8 cellular contexts compared by ENCODE assay signal in the genomic region with DNA sequence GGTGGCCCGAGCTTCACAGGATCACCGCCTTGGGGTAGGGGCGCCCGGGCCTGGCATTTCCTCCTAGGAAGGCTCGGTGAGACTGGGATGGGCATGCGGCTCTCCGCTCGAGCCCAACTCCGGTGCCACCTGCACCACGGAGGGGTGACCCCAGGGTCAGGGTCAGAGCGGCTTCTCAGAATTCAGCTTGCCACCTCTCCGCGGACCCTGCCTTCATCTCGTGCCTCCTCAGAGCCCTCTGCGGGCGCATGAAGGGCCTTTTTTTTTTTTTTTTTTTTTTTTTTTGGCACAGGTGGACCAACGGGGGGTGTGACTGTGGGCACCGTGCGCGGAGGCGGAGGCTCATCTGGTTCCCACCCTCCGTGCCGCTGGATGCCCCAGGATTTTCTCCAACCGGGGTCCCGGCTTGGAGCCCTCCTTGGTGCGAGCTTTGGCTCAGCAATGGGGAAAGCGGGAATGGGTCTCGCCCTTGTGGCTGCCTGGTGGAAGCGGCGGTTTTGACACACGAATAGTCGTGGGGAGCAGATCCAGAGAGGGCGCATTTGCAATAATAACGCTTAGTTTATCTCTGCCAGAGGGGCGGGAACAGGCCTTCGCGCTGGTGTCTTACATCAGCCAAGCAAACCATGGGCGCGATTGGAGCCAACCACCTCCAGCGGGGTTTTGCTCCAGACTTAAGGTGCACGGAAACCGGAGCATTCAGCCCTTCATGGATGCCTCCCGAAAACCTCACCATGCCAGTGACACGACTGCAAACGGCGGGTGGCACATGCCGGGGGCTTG. TPM values are rescaled to one million over a fixed set of nuclear protein-coding genes. Genes with fewer than 3 reads are reported as not detected.
DNase-seq lines count a peak whose midpoint lies in the region; FAIRE-seq and TF ChIP-seq lines count a peak whose summit lies in the region.

No MANE protein-coding gene starts in this region.

- CTCF ChIA-PET in mammary epithelial cell (lab: Charles Lee; ENCODE audit: low non-redundant PET) = interaction anchor here (0.6 kb wide), 1 partner anchor 150 kb away, joined by 7 read pairs; no protein-coding TSS in a partner anchor

- BruUV-seq in mammary epithelial cell (replicated peaks; lab: Mats Ljungman, UMichigan) = no TSS peak

- H3K9me3 ChIP-seq in mammary epithelial cell (replicated peaks; ENCODE audit: insufficient read depth, low read length) = no peaks in the 10 kb centered on the region
- H3K9me3 ChIP-seq in kidney (ENCODE audit: control insufficient read depth in 1 of 2, low read length in 2 of 2) = no peaks in the 10 kb centered on the region
- H3K9me3 ChIP-seq in spleen = peaks cover 0 to 7% (median 2%) of the 10 kb centered on the region in 8 donors

- in situ Hi-C loops in mammary epithelial cell (cut with MboI; ENCODE audit: low sequenced_read_pairs in 2 of 2) = no loop called here

- H3K4me1 ChIP-seq in mammary epithelial cell (ENCODE audit: insufficient read depth, low read length) (peaks cover 11% of the 10 kb centered on the region), kidney (ENCODE audit: control insufficient read depth in 1 of 2, insufficient read depth in 1 of 2, low read depth in 1 of 2, low read length in 2 of 2) (peaks cover 4 to 17% of the 10 kb centered on the region in 2 donors), spleen (peaks cover 26 to 71% (median 58%) of the 10 kb centered on the region in 6 donors)

- FAIRE-seq in kidney (lab: Jason Lieb, UNC) = no peak
- FAIRE-seq in frontal cortex (lab: Jason Lieb, UNC) = no peak

- peaks cover 95% of the 10 kb centered on the region for H3K79me2 ChIP-seq in mammary epithelial cell (ENCODE audit: insufficient read depth, low read length)

- intact Hi-C loops in mammary epithelial cell (cut with micrococcal nuclease) = no loop called here
- intact Hi-C loops in kidney (cut with DNase I) = no loop called here
- intact Hi-C loops in spleen (cut with DNase I; ENCODE audit: low total_unique reads) = no loop called here

- no peaks in the 10 kb centered on the region for H3K27me3 ChIP-seq in mammary epithelial cell (ENCODE audit: insufficient read depth, low read length)
- H3K27me3 ChIP-seq in spleen (replicated peaks in 1 of 7) = peaks cover 0 to 87% (median 50%) of the 10 kb centered on the region in 7 donors

- WGBS in mammary epithelial cell (ENCODE audit: low coverage, missing lambda C conversion rate) = 2% methylated on average over 29 of the region's 47 CpGs
- 2 to 3% (median 2%) methylated on average over 30 to 47 of the region's 47 CpGs for WGBS in spleen, 5 donors

- TF ChIP-seq POLR2A in spleen (IDR thresholded peaks at IDR 0.05) = peak in 1 of 3 donors; percentile 3

- TF ChIP-seq CTCF in mammary epithelial cell (conservative IDR thresholded peaks at IDR 0.05 in 1 of 2, IDR thresholded peaks at IDR 0.05 in 1 of 2; ENCODE audit: extremely low read depth in 1 of 2, insufficient read depth in 1 of 2, low read depth in 1 of 2, low read length in 2 of 2) (peak in 1 of 2 donors; percentile 17), kidney (IDR thresholded peaks at IDR 0.05; ENCODE audit: borderline replicate concordance, extremely low read depth, insufficient read depth) (no peak), spleen (IDR thresholded peaks at IDR 0.05 in 8 of 11, conservative IDR thresholded peaks at IDR 0.05 in 3 of 11) (no peak)

- H3K4me2 ChIP-seq in mammary epithelial cell (ENCODE audit: insufficient read depth, low read depth, low read length) = peak overlapping the region; percentile 99

- H3K9ac ChIP-seq in mammary epithelial cell (ENCODE audit: insufficient read depth, low read length) (peak overlapping the region; percentile 98), kidney (ENCODE audit: low read length in 2 of 2) (peak overlapping the region in 1 of 2 donors; percentile 95)

- peak; percentile 57 for DNase-seq in activated CD8-positive, alpha-beta memory T cell treated with anti-CD3 and anti-CD28 coated beads, Interleukin-2, amount 50 U/mL, for 48 hours
- no peak for DNase-seq in activated CD8-positive, alpha-beta memory T cell treated with anti-CD3 and anti-CD28 coated beads, Interleukin-2, amount 50 U/mL, for 4 hours
- DNase-seq in NCI-H446 treated with DMSO at 0.1 percent for 48 hours (lab: John Stamatoyannopoulos, UW) (peak; percentile 79), mammary epithelial cell (peak; percentile 73), kidney (no peak), spleen (peak; percentile 77), frontal cortex (ENCODE audit: low spot score in 2 of 2) (no peak)
- no peak for DNase-seq in central memory CD4-positive, alpha-beta T cell

- dilution Hi-C loops in mammary epithelial cell (cut with HindIII; ENCODE audit: low sequenced_read_pairs) = no loop called here

- H3K36me3 ChIP-seq in mammary epithelial cell (ENCODE audit: insufficient read depth, low read length) (peaks cover 3% of the 10 kb centered on the region), kidney (ENCODE audit: control insufficient read depth in 1 of 2, insufficient read depth in 2 of 2, low read length in 2 of 2) (no peaks in the 10 kb centered on the region), spleen (no peaks in the 10 kb centered on the region)

- peak overlapping the region; percentile 42 for H2AFZ ChIP-seq in mammary epithelial cell (ENCODE audit: low read depth, low read length)

- H3K4me3 ChIP-seq in mammary epithelial cell (replicated peaks in 1 of 3; ENCODE audit: insufficient read depth in 1 of 3, low read depth in 2 of 3, low read length in 3 of 3) (peak overlapping the region; percentile 70 to 91 (median 81)), kidney (ENCODE audit: low read length in 2 of 2) (peak overlapping the region; percentile 38 to 93), spleen (peak overlapping the region; percentile 38 to 81 (median 66))

- no peaks in the 10 kb centered on the region for H4K20me1 ChIP-seq in mammary epithelial cell (ENCODE audit: insufficient read depth, low read length)

- peak overlapping the region; percentile 94 for H3K27ac ChIP-seq in mammary epithelial cell (ENCODE audit: insufficient read depth, low read depth, low read length)
- peak overlapping the region; percentile 99 for H3K27ac ChIP-seq in kidney (ENCODE audit: low read depth in 2 of 2, low read length in 2 of 2)
- H3K27ac ChIP-seq in spleen = peak overlapping the region; percentile 35 to 100 (median 97)

RNA-seq across cellular contexts. Expression of a gene that starts 5.0 kb away (rescaled TPM):
- 100 to 1,000 TPM in 1 of 2 donors, 10 to 100 TPM in 1; 62.2 to 121 TPM for total RNA-seq in mammary epithelial cell
- 22.3 TPM for polyA plus RNA-seq in mammary epithelial cell
- polyA minus RNA-seq in mammary epithelial cell = 123 TPM
- 125 TPM for total RNA-seq in kidney
- 12.5 TPM for polyA plus RNA-seq in kidney (ENCODE audit: insufficient read depth, low read depth, low replicate concordance)
- total RNA-seq in spleen = 100 to 1,000 TPM in 2 of 7 donors, 10 to 100 TPM in 5; 56.1 to 124 (median 86.6) TPM
- 10 to 100 TPM in 1 of 3 donors, 1 to 10 TPM in 2; 3.4 to 33.6 (median 3.8) TPM for polyA plus RNA-seq in spleen
- total RNA-seq in frontal cortex = 40.8 TPM

Comparison
In these comparisons a context has a peak if more than half of its experiments do, and no peak if none do; other contexts are left out.
1. DNase-seq: peak in activated CD8-positive, alpha-beta memory T cell treated with anti-CD3 and anti-CD28 coated beads, Interleukin-2, amount 50 U/mL, for 48 hours (single experiment), NCI-H446 treated with DMSO at 0.1 percent for 48 hours (single experiment), mammary epithelial cell (single experiment) and spleen (single experiment); none in activated CD8-positive, alpha-beta memory T cell treated with anti-CD3 and anti-CD28 coated beads, Interleukin-2, amount 50 U/mL, for 4 hours (single experiment), kidney (single experiment), frontal cortex (0 of 2) and central memory CD4-positive, alpha-beta T cell (single experiment).
2. Peak in every context shown above with its lines, with median percentiles within 50 percentile points of each other: H3K27ac ChIP-seq and H3K4me3 ChIP-seq.